28 cellular contexts compared by ENCODE assay signal in the genomic region with DNA sequence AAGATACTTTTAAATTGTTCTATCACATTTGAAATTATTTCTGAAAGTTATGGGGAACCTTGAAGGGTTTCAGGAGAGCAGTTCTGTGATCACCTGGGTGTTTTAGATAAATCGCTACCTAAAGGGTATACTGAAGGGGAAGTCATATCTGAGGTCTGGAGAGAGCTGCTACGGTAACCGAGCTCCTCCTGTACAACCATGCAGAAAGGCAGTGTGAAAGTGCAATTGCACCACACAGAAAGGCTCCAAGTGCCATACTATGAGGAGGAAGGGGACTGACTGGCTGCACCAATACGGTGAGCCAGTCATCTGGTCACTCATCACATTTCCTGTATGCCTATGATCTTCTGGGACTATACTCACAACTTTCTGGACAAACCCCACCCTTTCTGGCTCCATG.
"Had no signal": no experiment of that assay in that cellular context is flagged by ENCODE, and none has a peak within 500 bp of the region (broad histone marks: within the 10 kb centered on the region; RNA-seq: fewer than 3 reads in every experiment).

No MANE protein-coding gene starts in this region.

- H3K27ac Mint-ChIP-seq: activated CD4-positive, alpha-beta memory T cell treated with anti-CD3 and anti-CD28 coated beads for 36 hours; activated CD4-positive, alpha-beta T cell treated with anti-CD3 and anti-CD28 coated beads for 36 hours; activated CD4-positive, alpha-beta T cell treated with anti-CD3 and anti-CD28 coated beads, Interleukin-2, amount 10 ng/mL, durations not matched to agents 24 days and 14 days; activated CD8-positive, alpha-beta memory T cell treated with anti-CD3 and anti-CD28 coated beads, Interleukin-2, amount 10 ng/mL, durations not matched to agents 7 days and 5 days; activated CD8-positive, alpha-beta T cell treated with anti-CD3 and anti-CD28 coated beads, Interleukin-2, amount 10 ng/mL, durations not matched to agents 7 days and 5 days; activated naive CD4-positive, alpha-beta T cell treated with anti-CD3 and anti-CD28 coated beads for 36 hours; activated naive CD4-positive, alpha-beta T cell treated with anti-CD3 and anti-CD28 coated beads, Interleukin-2, amount 50 U/mL, for 24 hours; activated naive CD8-positive, alpha-beta T cell treated with anti-CD3 and anti-CD28 coated beads for 36 hours; activated naive CD8-positive, alpha-beta T cell treated with anti-CD3 and anti-CD28 coated beads, Interleukin-2, amount 50 U/mL, for 24 hours; activated T-helper 1 cell treated with anti-CD3 and anti-CD28 coated beads, Interleukin-12 subunit alpha, Interleukin-12 subunit beta, Interleukin-2, Interleukin-4 antibody, amounts not matched to agents 30 ng/mL and 10 ng/mL and 1 ng/mL, durations not matched to agents 14 hours and 24 hours and 36 hours; activated T-helper 2 cell treated with anti-CD3 and anti-CD28 coated beads, Interferon-gamma antibody, Interleukin-2, Interleukin-4, amounts not matched to agents 10 μg/mL and 5 μg/mL and 100 μg/mL, durations not matched to agents 14 hours and 24 hours and 36 hours had no signal

- H3K4me1 ChIP-seq: adrenal gland, body of pancreas, esophagus squamous epithelium had no signal

- ATAC-seq: activated CD4-positive, alpha-beta T cell treated with anti-CD3 and anti-CD28 coated beads for 36 hours; activated CD8-positive, alpha-beta memory T cell treated with anti-CD3 and anti-CD28 coated beads, Interleukin-2, amount 10 ng/mL, durations not matched to agents 7 days and 5 days; activated CD8-positive, alpha-beta T cell treated with anti-CD3 and anti-CD28 coated beads, Interleukin-2, amount 10 ng/mL, durations not matched to agents 7 days and 5 days; activated naive CD8-positive, alpha-beta T cell treated with anti-CD3 and anti-CD28 coated beads, Interleukin-2, amount 50 U/mL, for 24 hours; body of pancreas; gastroesophageal sphincter had no signal

- H3K9me3 ChIP-seq: adrenal gland, body of pancreas, esophagus squamous epithelium, gastroesophageal sphincter had no signal

- H3K4me3 ChIP-seq: adrenal gland, body of pancreas, esophagus squamous epithelium, gastroesophageal sphincter had no signal

- H3K27me3 ChIP-seq: adrenal gland, body of pancreas, esophagus squamous epithelium, gastroesophageal sphincter had no signal

- H3K4me3 Mint-ChIP-seq: activated CD4-positive, alpha-beta memory T cell treated with anti-CD3 and anti-CD28 coated beads for 36 hours; activated CD4-positive, alpha-beta T cell treated with anti-CD3 and anti-CD28 coated beads for 36 hours; activated CD4-positive, alpha-beta T cell treated with anti-CD3 and anti-CD28 coated beads, Interleukin-2, amount 10 ng/mL, durations not matched to agents 24 days and 14 days; activated CD8-positive, alpha-beta memory T cell treated with anti-CD3 and anti-CD28 coated beads, Interleukin-2, amount 10 ng/mL, durations not matched to agents 7 days and 5 days; activated CD8-positive, alpha-beta T cell treated with anti-CD3 and anti-CD28 coated beads, Interleukin-2, amount 10 ng/mL, durations not matched to agents 7 days and 5 days; activated naive CD4-positive, alpha-beta T cell treated with anti-CD3 and anti-CD28 coated beads for 36 hours; activated naive CD4-positive, alpha-beta T cell treated with anti-CD3 and anti-CD28 coated beads, Interleukin-2, amount 50 U/mL, for 24 hours; activated naive CD8-positive, alpha-beta T cell treated with anti-CD3 and anti-CD28 coated beads for 36 hours; activated naive CD8-positive, alpha-beta T cell treated with anti-CD3 and anti-CD28 coated beads, Interleukin-2, amount 50 U/mL, for 24 hours; activated T-helper 1 cell treated with anti-CD3 and anti-CD28 coated beads, Interleukin-12 subunit alpha, Interleukin-12 subunit beta, Interleukin-2, Interleukin-4 antibody, amounts not matched to agents 30 ng/mL and 10 ng/mL and 1 ng/mL, durations not matched to agents 14 hours and 24 hours and 36 hours had no signal

- H3K27me3 Mint-ChIP-seq: activated CD4-positive, alpha-beta memory T cell treated with anti-CD3 and anti-CD28 coated beads for 36 hours; activated CD4-positive, alpha-beta T cell treated with anti-CD3 and anti-CD28 coated beads for 36 hours; activated naive CD4-positive, alpha-beta T cell treated with anti-CD3 and anti-CD28 coated beads, Interleukin-2, amount 50 U/mL, for 24 hours; activated naive CD8-positive, alpha-beta T cell treated with anti-CD3 and anti-CD28 coated beads for 36 hours; activated naive CD8-positive, alpha-beta T cell treated with anti-CD3 and anti-CD28 coated beads, Interleukin-2, amount 50 U/mL, for 24 hours had no signal

- H3K36me3 ChIP-seq: adrenal gland, esophagus squamous epithelium, gastroesophageal sphincter had no signal

- H3K27ac ChIP-seq: adrenal gland, body of pancreas, epithelial cell of prostate, esophagus squamous epithelium, gastroesophageal sphincter had no signal

- H3K36me3 Mint-ChIP-seq: activated CD4-positive, alpha-beta memory T cell treated with anti-CD3 and anti-CD28 coated beads for 36 hours; activated CD8-positive, alpha-beta memory T cell treated with anti-CD3 and anti-CD28 coated beads, Interleukin-2, amount 10 ng/mL, durations not matched to agents 7 days and 5 days; activated naive CD4-positive, alpha-beta T cell treated with anti-CD3 and anti-CD28 coated beads, Interleukin-2, amount 50 U/mL, for 24 hours; activated naive CD8-positive, alpha-beta T cell treated with anti-CD3 and anti-CD28 coated beads for 36 hours had no signal

- H3K9me3 Mint-ChIP-seq: activated CD4-positive, alpha-beta memory T cell treated with anti-CD3 and anti-CD28 coated beads for 36 hours; activated naive CD4-positive, alpha-beta T cell treated with anti-CD3 and anti-CD28 coated beads for 36 hours; activated naive CD4-positive, alpha-beta T cell treated with anti-CD3 and anti-CD28 coated beads, Interleukin-2, amount 50 U/mL, for 24 hours; activated naive CD8-positive, alpha-beta T cell treated with anti-CD3 and anti-CD28 coated beads for 36 hours; activated naive CD8-positive, alpha-beta T cell treated with anti-CD3 and anti-CD28 coated beads, Interleukin-2, amount 50 U/mL, for 24 hours; activated T-helper 1 cell treated with anti-CD3 and anti-CD28 coated beads, Interleukin-12 subunit alpha, Interleukin-12 subunit beta, Interleukin-2, Interleukin-4 antibody, amounts not matched to agents 30 ng/mL and 10 ng/mL and 1 ng/mL, durations not matched to agents 14 hours and 24 hours and 36 hours; activated T-helper 2 cell treated with anti-CD3 and anti-CD28 coated beads, Interferon-gamma antibody, Interleukin-2, Interleukin-4, amounts not matched to agents 10 μg/mL and 5 μg/mL and 100 μg/mL, durations not matched to agents 14 hours and 24 hours and 36 hours had no signal

- DNase-seq: activated CD4-positive, alpha-beta memory T cell treated with anti-CD3 and anti-CD28 coated beads for 36 hours; activated CD4-positive, alpha-beta T cell treated with anti-CD3 and anti-CD28 coated beads for 36 hours; activated CD4-positive, alpha-beta T cell treated with anti-CD3 and anti-CD28 coated beads, Interleukin-2, amount 10 ng/mL, durations not matched to agents 24 days and 14 days; activated CD4-positive, CD25-positive, alpha-beta regulatory T cell; activated CD4-positive, CD25-positive, alpha-beta regulatory T cell treated with anti-CD3 and anti-CD28 coated beads, Interleukin-2, amount 50 U/mL, for 72 hours; activated CD8-positive, alpha-beta memory T cell treated with anti-CD3 and anti-CD28 coated beads, Interleukin-2, amount 10 ng/mL, durations not matched to agents 7 days and 5 days; activated CD8-positive, alpha-beta memory T cell treated with anti-CD3 and anti-CD28 coated beads, Interleukin-2, amount 50 U/mL, for 4 hours; activated CD8-positive, alpha-beta T cell treated with anti-CD3 and anti-CD28 coated beads, Interleukin-2, amount 10 ng/mL, durations not matched to agents 7 days and 5 days; activated effector memory CD4-positive, alpha-beta T cell treated with anti-CD3 and anti-CD28 coated beads, Interleukin-2, amount 50 U/mL, for 16 hours; activated naive CD4-positive, alpha-beta T cell treated with anti-CD3 and anti-CD28 coated beads for 36 hours; activated naive CD8-positive, alpha-beta T cell treated with anti-CD3 and anti-CD28 coated beads for 36 hours; activated naive CD8-positive, alpha-beta T cell treated with anti-CD3 and anti-CD28 coated beads, Interleukin-2, amount 50 U/mL, for 24 hours; activated T-cell treated with anti-CD3 and anti-CD28 coated beads, Interleukin-2, amount 50 U/mL, for 1 hour; activated T-cell treated with anti-CD3 and anti-CD28 coated beads, Interleukin-2, amount 50 U/mL, for 48 hours; adrenal gland; amygdala; aorta; body of pancreas; caudate nucleus; effector CD8-positive, alpha-beta T cell; esophagus squamous epithelium; foreskin melanocyte; T-helper 2 cell had no signal

- H3K4me1 Mint-ChIP-seq: activated CD4-positive, alpha-beta T cell treated with anti-CD3 and anti-CD28 coated beads for 36 hours had no signal
